1 cellular context compared by ENCODE assay signal in genomic region chr6:148358196-148358785, GRCh38.
TF ChIP-seq lines count a peak whose summit lies in the region.

No MANE protein-coding gene starts in this region.

TF ChIP-seq in K562, 482 proteins besides CTCF, POLR2A, EP300 and RAD21 (continued from another document):
- no peak for TF ChIP-seq GTF3C2 (IDR thresholded peaks at IDR 0.05; ENCODE audit: borderline replicate concordance, extremely low read depth, insufficient read length)
- TF ChIP-seq IRF2 (CRISPR knock-in tag; IDR thresholded peaks at IDR 0.05): no peak
- TF ChIP-seq ZHX1 (conservative IDR thresholded peaks at IDR 0.05; ENCODE audit: low read length): no peak
